Comparison of ENCODE assay signal across 10 cellular contexts in the genomic region with DNA sequence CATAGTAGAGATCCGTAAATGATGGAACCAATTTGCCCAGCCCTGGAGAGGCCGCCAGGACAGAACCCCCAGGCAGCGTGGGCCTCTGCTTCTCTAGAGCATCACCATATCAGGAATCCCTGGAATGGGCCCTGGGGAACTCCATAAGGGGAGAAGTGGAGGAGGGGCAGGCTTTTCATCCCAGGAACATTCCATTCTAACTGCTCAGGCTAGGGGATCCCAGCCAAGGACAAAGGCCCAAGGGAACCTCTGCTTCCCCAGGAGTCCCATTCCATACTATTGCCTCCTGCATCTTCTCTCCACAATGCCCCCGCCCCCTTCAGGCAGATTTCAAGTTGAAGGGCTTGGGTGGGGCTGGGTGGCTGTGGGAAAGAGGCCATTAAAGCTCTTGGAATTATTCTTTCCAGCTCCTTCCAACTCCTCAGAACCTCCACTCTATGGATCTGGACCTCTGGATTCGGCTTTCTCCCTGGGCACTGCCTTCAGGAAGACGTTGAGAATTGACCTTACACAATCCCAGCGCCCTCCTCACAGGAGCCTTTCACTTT. TPM values are rescaled to one million over a fixed set of nuclear protein-coding genes. Genes with fewer than 3 reads are reported as not detected.
DNase-seq lines count a peak whose midpoint lies in the region; FAIRE-seq and TF ChIP-seq lines count a peak whose summit lies in the region.
"Had no signal": no experiment of that assay in that cellular context is flagged by ENCODE, and none has a peak within 500 bp of the region (broad histone marks: within the 10 kb centered on the region; RNA-seq: fewer than 3 reads in every experiment).

No MANE protein-coding gene starts in this region.

- H3K36me3 ChIP-seq in ACC112 (ENCODE audit: insufficient read depth, low read length) (no peaks in the 10 kb centered on the region), esophagus muscularis mucosa (peaks cover 0 to 7% (median 5%) of the 10 kb centered on the region in 4 donors), mucosa of rectum (ENCODE audit: control insufficient read depth in 2 of 2, insufficient read depth in 2 of 2, low read length in 2 of 2) (no peaks in the 10 kb centered on the region)
- H3K36me3 ChIP-seq in CD4-positive, alpha-beta memory T cell (ENCODE audit: insufficient read depth, low read length) = no peaks in the 10 kb centered on the region

- H3K27ac ChIP-seq in ACC112 (ENCODE audit: low read depth, low read length) = peak overlapping the region; percentile 95
- peak overlapping the region; percentile 93 to 97 (median 95) for H3K27ac ChIP-seq in esophagus muscularis mucosa (replicated peaks in 1 of 4)
- H3K27ac ChIP-seq in mucosa of rectum (ENCODE audit: low read depth in 2 of 2, low read length in 2 of 2) = peak overlapping the region; percentile 61 to 70
- no peak overlapping the region for H3K27ac ChIP-seq in CD4-positive, alpha-beta memory T cell (ENCODE audit: low read depth, low read length)
- H3K27ac ChIP-seq: HL-60 had no signal

- no peaks in the 10 kb centered on the region for H3K9me3 Mint-ChIP-seq in CD4-positive, alpha-beta memory T cell
- H3K9me3 Mint-ChIP-seq: activated CD4-positive, alpha-beta memory T cell treated with anti-CD3 and anti-CD28 coated beads, Interleukin-2, amount 10 ng/mL, durations not matched to agents 7 days and 5 days had no signal

- no peak for FAIRE-seq in GM12892 (lab: Jason Lieb, UNC)

- no peak overlapping the region for H3K4me3 Mint-ChIP-seq in CD4-positive, alpha-beta memory T cell
- H3K4me3 Mint-ChIP-seq: activated CD4-positive, alpha-beta memory T cell treated with anti-CD3 and anti-CD28 coated beads, Interleukin-2, amount 10 ng/mL, durations not matched to agents 7 days and 5 days had no signal

- intact Hi-C loops in esophagus muscularis mucosa (cut with DNase I) = loop anchor here (2.0 kb wide), 1 partner anchor 31 kb away; no protein-coding TSS in a partner anchor
- intact Hi-C loops in CD4-positive, alpha-beta memory T cell (cut with micrococcal nuclease) = no loop called here

- CTCF ChIA-PET in CD4-positive, alpha-beta memory T cell (lab: Charles Lee; ENCODE audit: partially characterized antibody) = interaction anchor here (0.9 kb wide), 1 partner anchor 13 kb away, joined by 3 read pairs; no protein-coding TSS in a partner anchor

- H3K9me3 ChIP-seq in esophagus muscularis mucosa = no peaks in the 10 kb centered on the region
- no peaks in the 10 kb centered on the region for H3K9me3 ChIP-seq in mucosa of rectum (ENCODE audit: control insufficient read depth in 2 of 2, low read length in 2 of 2)
- no peaks in the 10 kb centered on the region for H3K9me3 ChIP-seq in CD4-positive, alpha-beta memory T cell (ENCODE audit: control insufficient read depth in 1 of 2, low read length in 2 of 2)

- H2AFZ ChIP-seq in ACC112 (ENCODE audit: low read length, unreplicated experiment) = peak overlapping the region; percentile 5

- no peak for TF ChIP-seq POLR2A in esophagus muscularis mucosa (IDR thresholded peaks at IDR 0.05; ENCODE audit: low read depth)
- TF ChIP-seq POLR2A in GM12892 (IDR thresholded peaks at IDR 0.05; ENCODE audit: low read depth, low read length) = no peak

- no peaks in the 10 kb centered on the region for H3K27me3 ChIP-seq in ACC112 (ENCODE audit: insufficient read depth, low read length)
- no peaks in the 10 kb centered on the region for H3K27me3 ChIP-seq in esophagus muscularis mucosa
- H3K27me3 ChIP-seq in mucosa of rectum (ENCODE audit: control insufficient read depth in 2 of 2, insufficient read depth in 2 of 2, low read length in 2 of 2) = peaks cover 21 to 22% of the 10 kb centered on the region in 2 donors
- peaks cover 8% of the 10 kb centered on the region for H3K27me3 ChIP-seq in CD4-positive, alpha-beta memory T cell (ENCODE audit: insufficient read depth, low read length)

- peaks cover 18% of the 10 kb centered on the region for H3K79me2 ChIP-seq in ACC112 (ENCODE audit: control insufficient read depth, insufficient read depth, low read length, unreplicated experiment)

- TF ChIP-seq CTCF in esophagus muscularis mucosa (IDR thresholded peaks at IDR 0.05) = peak in 1 of 3 experiments; percentile 14

- peak; percentile 72 for TF ChIP-seq EP300 in esophagus muscularis mucosa (IDR thresholded peaks at IDR 0.05)

- no peak overlapping the region for H3K9ac ChIP-seq in mucosa of rectum (ENCODE audit: low read depth in 1 of 2, low read length in 2 of 2)

- peaks cover 4 to 18% (median 5%) of the 10 kb centered on the region in 4 donors for H3K4me1 Mint-ChIP-seq in CD4-positive, alpha-beta memory T cell

- H3K36me3 Mint-ChIP-seq in CD4-positive, alpha-beta memory T cell = no peaks in the 10 kb centered on the region

- H3K4me1 ChIP-seq in ACC112 (ENCODE audit: control insufficient read depth, insufficient read depth, low read length, unreplicated experiment) = peaks cover 57% of the 10 kb centered on the region
- peaks cover 73 to 100% (median 100%) of the 10 kb centered on the region in 4 donors for H3K4me1 ChIP-seq in esophagus muscularis mucosa
- H3K4me1 ChIP-seq in mucosa of rectum (ENCODE audit: control insufficient read depth in 2 of 2, insufficient read depth in 2 of 2, low read length in 2 of 2) = peaks cover 2 to 9% of the 10 kb centered on the region in 2 donors
- peaks cover 4% of the 10 kb centered on the region for H3K4me1 ChIP-seq in CD4-positive, alpha-beta memory T cell (ENCODE audit: insufficient read depth, low read length)

- WGBS in esophagus muscularis mucosa = 39% methylated on average over 7 of the region's 7 CpGs

- H3K4me3 ChIP-seq in ACC112 (ENCODE audit: low read depth, low read length) (peak overlapping the region; percentile 48), esophagus muscularis mucosa (peak overlapping the region in 2 of 4 donors; percentile 3 to 22), mucosa of rectum (ENCODE audit: low read length in 2 of 2) (peak overlapping the region in 1 of 2 donors; percentile 4)
- H3K4me3 ChIP-seq in CD4-positive, alpha-beta memory T cell (ENCODE audit: low read length in 2 of 2) = no peak overlapping the region

- peaks cover 15 to 19% of the 10 kb centered on the region in 2 donors for H3K27me3 Mint-ChIP-seq in CD4-positive, alpha-beta memory T cell

- DNase-seq in NCI-H226 = peak; percentile 99
- DNase-seq in esophagus muscularis mucosa (ENCODE audit: extremely low spot score) = peak; percentile 95
- DNase-seq in SHP77 treated with DMSO at 0.1 percent for 48 hours (lab: John Stamatoyannopoulos, UW) = no peak
- no peak for DNase-seq in CD4-positive, alpha-beta memory T cell
- DNase-seq in GM12892 (ENCODE audit: insufficient read length) = no peak
- DNase-seq in AML-193 (lab: John Stamatoyannopoulos, UW) = no peak
- DNase-seq: activated CD4-positive, alpha-beta memory T cell treated with anti-CD3 and anti-CD28 coated beads, Interleukin-2, amount 10 ng/mL, durations not matched to agents 7 days and 5 days had no signal

- no peak overlapping the region for H3K27ac Mint-ChIP-seq in CD4-positive, alpha-beta memory T cell
- H3K27ac Mint-ChIP-seq: activated CD4-positive, alpha-beta memory T cell treated with anti-CD3 and anti-CD28 coated beads, Interleukin-2, amount 10 ng/mL, durations not matched to agents 7 days and 5 days had no signal

- POLR2A ChIA-PET in CD4-positive, alpha-beta memory T cell (lab: Charles Lee; ENCODE audit: partially characterized antibody) = no interaction called here

RNA-seq across cellular contexts. Expression of a gene that starts 6.0 kb away (rescaled TPM):
- 10 to 100 TPM; 33.6 to 50.3 (median 41.5) TPM for total RNA-seq in esophagus muscularis mucosa
- not detected for total RNA-seq in CD4-positive, alpha-beta memory T cell
- not detected for polyA plus RNA-seq in CD4-positive, alpha-beta memory T cell
- polyA plus RNA-seq in GM12892 (2012; ENCODE audit: missing spikeins) = not detected
- total RNA-seq: activated CD4-positive, alpha-beta memory T cell treated with anti-CD3 and anti-CD28 coated beads, Interleukin-2, amount 10 ng/mL, durations not matched to agents 7 days and 5 days had no signal

RNA-seq across cellular contexts. Expression of a gene that starts 13.1 kb away (rescaled TPM):
- total RNA-seq in esophagus muscularis mucosa = 100 to 1,000 TPM; 168 to 299 (median 239) TPM
- total RNA-seq in CD4-positive, alpha-beta memory T cell = not detected
- not detected for polyA plus RNA-seq in CD4-positive, alpha-beta memory T cell
- not detected for polyA plus RNA-seq in GM12892 (2012; ENCODE audit: missing spikeins)
- total RNA-seq: activated CD4-positive, alpha-beta memory T cell treated with anti-CD3 and anti-CD28 coated beads, Interleukin-2, amount 10 ng/mL, durations not matched to agents 7 days and 5 days had no signal

RNA-seq across cellular contexts. Expression of a gene that starts 39.2 kb away (rescaled TPM):
- total RNA-seq in esophagus muscularis mucosa = under 1 TPM in 2 of 4 donors, not detected in 2; 0.33 to 0.42 TPM
- total RNA-seq in CD4-positive, alpha-beta memory T cell = 1 to 10 TPM; 2.2 to 2.6 TPM
- polyA plus RNA-seq in CD4-positive, alpha-beta memory T cell = 1 to 10 TPM; 4.4 to 4.6 TPM
- polyA plus RNA-seq in GM12892 (2012; ENCODE audit: missing spikeins) = 0.15 TPM

Comparison
In these comparisons a context has a peak if more than half of its experiments do, and no peak if none do; other contexts are left out.
1. DNase-seq: peak in NCI-H226 (single experiment) and esophagus muscularis mucosa (single experiment); none in SHP77 treated with DMSO at 0.1 percent for 48 hours (single experiment), CD4-positive, alpha-beta memory T cell (0 of 5), GM12892 (single experiment) and AML-193 (0 of 2).
2. RNA of a gene that starts 6.0 kb away (total RNA-seq): 33.6 to 50.3 TPM in esophagus muscularis mucosa; not detected in CD4-positive, alpha-beta memory T cell; every median in the first group is over 10 times any median in the second.
3. RNA of a gene that starts 13.1 kb away (total RNA-seq): 168 to 299 TPM in esophagus muscularis mucosa; not detected in CD4-positive, alpha-beta memory T cell; every median in the first group is over 100 times any median in the second.